In genomic region chr13:52739468-52740071, GRCh38 we compare ENCODE assay signal across 10 cellular contexts. TPM values are rescaled to one million over a fixed set of nuclear protein-coding genes. Genes with fewer than 3 reads are reported as not detected.
A peak's percentile ranks its signal among the peaks of the same experiment; 100 is the strongest.
DNase-seq lines count a peak whose midpoint lies in the region; TF ChIP-seq lines count a peak whose summit lies in the region.
"Had no signal": no experiment of that assay in that cellular context is flagged by ENCODE, and none has a peak within 500 bp of the region (broad histone marks: within the 10 kb centered on the region; RNA-seq: fewer than 3 reads in every experiment).

Gene CNMD (minus strand): TSS chr13:52739820. CDS start chr13:52739701, 119 bp downstream.

- no peak for TF ChIP-seq EP300 in esophagus muscularis mucosa (IDR thresholded peaks at IDR 0.05)

- BruUV-seq in Caco-2 (replicated peaks; lab: Mats Ljungman, UMichigan), result no TSS peak

- H3K4me1 Mint-ChIP-seq in neural progenitor cell (peaks cover 20% of the 10 kb centered on the region), Caco-2 (ENCODE audit: low read depth, unreplicated experiment) (no peaks in the 10 kb centered on the region)

- WGBS in esophagus muscularis mucosa, result 15% methylated on average over 27 of the region's 34 CpGs
- WGBS in thyroid gland, 2 donors, result 12 to 18% methylated on average over 29 to 34 of the region's 34 CpGs

- peaks cover 20% of the 10 kb centered on the region for H3K27me3 Mint-ChIP-seq in neural progenitor cell (ENCODE audit: insufficient read depth, low read depth)
- H3K27me3 Mint-ChIP-seq in Caco-2 (ENCODE audit: insufficient read depth, unreplicated experiment), result peaks cover 23% of the 10 kb centered on the region

- H3K79me2 ChIP-seq in KMS-11 (ENCODE audit: insufficient read depth, low read depth) (no peaks in the 10 kb centered on the region), neural progenitor cell (ENCODE audit: low read depth) (no peaks in the 10 kb centered on the region)

- H2AFZ ChIP-seq in KMS-11 (ENCODE audit: low read depth) (peak within 1 kb of the TSS; percentile 39), neural progenitor cell (replicated peaks) (peak within 1 kb of the TSS; percentile 94)

- H3K27ac ChIP-seq in KMS-11 (no peak within 1 kb of the TSS), esophagus muscularis mucosa (replicated peaks in 1 of 4) (no peak within 1 kb of the TSS), neural progenitor cell (no peak within 1 kb of the TSS), thyroid gland (no peak within 1 kb of the TSS)

- no peaks in the 10 kb centered on the region for H4K20me1 ChIP-seq in KMS-11 (ENCODE audit: insufficient read depth)
- H4K20me1 ChIP-seq in neural progenitor cell (ENCODE audit: low read depth), result no peaks in the 10 kb centered on the region

- DNase-seq in AG04449 (ENCODE audit: low read depth, low spot score) (no peak), esophagus muscularis mucosa (ENCODE audit: extremely low spot score) (peak; percentile 21), neural progenitor cell (ENCODE audit: low spot score) (peak; percentile 50), dedifferentiated amniotic fluid mesenchymal stem cell (ENCODE audit: extremely low spot score) (no peak), thyroid gland (no peak), Caco-2 (no peak)
- DNase-seq in stimulated activated CD4-positive, alpha-beta T cell treated with anti-CD3 and anti-CD28 coated beads, Interleukin-1b, Interleukin-23, amount 100 ng/mL, for 48 hours, result no peak
- DNase-seq: DMS 273 treated with DMSO at 0.1 percent for 48 hours, NCI-H1105 treated with DMSO at 0.1 percent for 48 hours had no signal

- peaks cover 15% of the 10 kb centered on the region for H3F3A ChIP-seq in neural progenitor cell (ENCODE audit: low read depth)

- H3K36me3 Mint-ChIP-seq in neural progenitor cell, result no peaks in the 10 kb centered on the region
- peaks cover 5% of the 10 kb centered on the region for H3K36me3 Mint-ChIP-seq in Caco-2 (ENCODE audit: insufficient read depth, unreplicated experiment)

- H3K27ac Mint-ChIP-seq in neural progenitor cell (no peak within 1 kb of the TSS), Caco-2 (ENCODE audit: unreplicated experiment) (no peak within 1 kb of the TSS)

- no peaks in the 10 kb centered on the region for H3K27me3 ChIP-seq in KMS-11 (ENCODE audit: insufficient read depth, low read depth)
- peaks cover 8 to 68% (median 23%) of the 10 kb centered on the region in 4 donors for H3K27me3 ChIP-seq in esophagus muscularis mucosa
- H3K27me3 ChIP-seq in neural progenitor cell, result peaks cover 25% of the 10 kb centered on the region
- H3K27me3 ChIP-seq in thyroid gland, result no peaks in the 10 kb centered on the region
- H3K27me3 ChIP-seq in Caco-2 (replicated peaks; ENCODE audit: control insufficient read depth, insufficient read depth, low read length), result no peaks in the 10 kb centered on the region

- peaks cover 0 to 3% (median 0%) of the 10 kb centered on the region in 4 donors for H3K9me3 ChIP-seq in esophagus muscularis mucosa
- H3K9me3 ChIP-seq in neural progenitor cell (ENCODE audit: low read depth), result no peaks in the 10 kb centered on the region
- no peaks in the 10 kb centered on the region for H3K9me3 ChIP-seq in thyroid gland
- H3K9me3 ChIP-seq in Caco-2, result no peaks in the 10 kb centered on the region

- POLR2A ChIA-PET in AG04449 (lab: Yijun Ruan, JAX), result interaction anchor here (0.6 kb wide), 1 partner anchor 669 kb away, joined by 3 read pairs; no protein-coding TSS in a partner anchor
- POLR2A ChIA-PET in Caco-2 (lab: Charles Lee), result no interaction called here

- H3K4me3 Mint-ChIP-seq in neural progenitor cell (peak within 1 kb of the TSS; percentile 78), Caco-2 (ENCODE audit: unreplicated experiment) (no peak within 1 kb of the TSS)

- H3K9me3 Mint-ChIP-seq in neural progenitor cell (peaks cover 5% of the 10 kb centered on the region), Caco-2 (ENCODE audit: unreplicated experiment) (no peaks in the 10 kb centered on the region)

- TF ChIP-seq CTCF in AG04449 (IDR thresholded peaks at IDR 0.05; ENCODE audit: insufficient read depth, low read length, missing control alignments) (no peak), KMS-11 (conservative IDR thresholded peaks at IDR 0.05; ENCODE audit: low read depth, low read length) (no peak), esophagus muscularis mucosa (IDR thresholded peaks at IDR 0.05) (no peak), neural progenitor cell (IDR thresholded peaks at IDR 0.05) (no peak), thyroid gland (IDR thresholded peaks at IDR 0.05) (no peak), Caco-2 (IDR thresholded peaks at IDR 0.05; ENCODE audit: insufficient read depth in 1 of 2, low read depth in 1 of 2, low read length in 1 of 2, severe bottlenecking in 1 of 2, unreplicated experiment in 1 of 2) (no peak)

- H3K9ac ChIP-seq in KMS-11 (peak within 1 kb of the TSS; percentile 30; the same call in 1 of the 2 replicates), neural progenitor cell (no peak within 1 kb of the TSS)

- no peaks in the 10 kb centered on the region for H3K36me3 ChIP-seq in KMS-11 (ENCODE audit: insufficient read depth)
- no peaks in the 10 kb centered on the region for H3K36me3 ChIP-seq in esophagus muscularis mucosa
- no peaks in the 10 kb centered on the region for H3K36me3 ChIP-seq in neural progenitor cell
- no peaks in the 10 kb centered on the region for H3K36me3 ChIP-seq in thyroid gland
- no peaks in the 10 kb centered on the region for H3K36me3 ChIP-seq in Caco-2 (ENCODE audit: control insufficient read depth, insufficient read depth, low read length)

- no peak within 1 kb of the TSS for H3K4me2 ChIP-seq in KMS-11
- peak within 1 kb of the TSS; percentile 78 for H3K4me2 ChIP-seq in neural progenitor cell

- no peak for TF ChIP-seq POLR2A in esophagus muscularis mucosa (IDR thresholded peaks at IDR 0.05; ENCODE audit: low read depth)
- no peak for TF ChIP-seq POLR2A in thyroid gland (IDR thresholded peaks at IDR 0.05)

- CTCF ChIA-PET in AG04449 (lab: Yijun Ruan, JAX), result interaction anchor here (1.3 kb wide), 1 partner anchor 131 kb away, joined by 3 read pairs; no protein-coding TSS in a partner anchor
- CTCF ChIA-PET in Caco-2 (lab: Charles Lee), result no interaction called here

- intact Hi-C loops in esophagus muscularis mucosa (cut with DNase I), result no loop called here
- intact Hi-C loops in thyroid gland (cut with DNase I), result no loop called here
- intact Hi-C loops in Caco-2 (cut with micrococcal nuclease; ENCODE audit: unreplicated experiment), result no loop called here

- no peaks in the 10 kb centered on the region for H3K4me1 ChIP-seq in KMS-11 (ENCODE audit: low read depth, poor library complexity, severe bottlenecking)
- peaks cover 8 to 15% (median 14%) of the 10 kb centered on the region in 4 donors for H3K4me1 ChIP-seq in esophagus muscularis mucosa
- H3K4me1 ChIP-seq in neural progenitor cell, result peaks cover 14% of the 10 kb centered on the region
- peaks cover 17 to 22% of the 10 kb centered on the region in 2 donors for H3K4me1 ChIP-seq in thyroid gland
- no peaks in the 10 kb centered on the region for H3K4me1 ChIP-seq in Caco-2

- H3K4me3 ChIP-seq in AG04449 (ENCODE audit: low read depth, low read length), result peak within 1 kb of the TSS; percentile 25; the same call in 1 of the 2 replicates
- H3K4me3 ChIP-seq in KMS-11 (IDR thresholded peaks at IDR 0.05; ENCODE audit: insufficient read depth, low read depth, low read length), result no peak within 1 kb of the TSS
- peak within 1 kb of the TSS; percentile 44 to 55 (median 46) for H3K4me3 ChIP-seq in esophagus muscularis mucosa
- peak within 1 kb of the TSS; percentile 55 for H3K4me3 ChIP-seq in neural progenitor cell
- H3K4me3 ChIP-seq in thyroid gland (replicated peaks in 1 of 3), result peak within 1 kb of the TSS in 1 of 3 donors; percentile 23
- H3K4me3 ChIP-seq in Caco-2 (ENCODE audit: low read depth, low read length), result no peak within 1 kb of the TSS

RNA-seq across cellular contexts. Expression of gene CNMD, which starts in this region (rescaled TPM):
- total RNA-seq in esophagus muscularis mucosa (not detected), neural progenitor cell (ENCODE audit: low replicate concordance) (5.3 and 5.5 TPM in 2 replicates), thyroid gland (1 to 10 TPM in 2 of 4 donors, under 1 TPM in 2; 0.40 to 2.5 (median 0.85) TPM), Caco-2 (2022) (not detected in 2 replicates)

Comparison
In these comparisons a context has a peak if more than half of its experiments do, and no peak if none do; other contexts are left out.
1. Peak in DNase-seq and H3K4me3 ChIP-seq in esophagus muscularis mucosa; RNA of the gene not detected or under 1 TPM.
2. H3K4me3 ChIP-seq: peak in AG04449 (single experiment) and neural progenitor cell (single experiment); none in KMS-11 (single experiment) and Caco-2 (single experiment).